Comparison of ENCODE assay signal across 8 cellular contexts in the genomic region with DNA sequence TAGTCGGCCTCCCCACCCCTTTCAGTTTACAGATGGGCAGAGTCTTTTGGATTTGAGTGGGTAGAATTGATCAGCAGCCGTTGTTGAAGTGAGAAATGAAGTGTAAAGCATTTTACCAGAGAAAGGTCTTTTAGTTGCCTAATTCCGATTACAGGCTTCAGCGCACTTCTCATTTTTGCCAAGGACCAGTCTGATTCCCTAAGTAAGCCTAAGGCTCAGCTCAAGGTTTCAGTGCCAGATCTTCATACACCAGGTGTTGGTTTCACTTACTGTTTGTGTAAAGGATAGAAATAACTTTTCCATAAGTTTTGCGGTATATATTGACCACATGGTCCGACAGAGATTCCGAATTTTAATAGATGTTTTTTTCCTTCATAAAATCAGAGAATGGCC.
DNase-seq lines count a peak whose midpoint lies in the region; ATAC-seq, FAIRE-seq and TF ChIP-seq lines count a peak whose summit lies in the region.
"Had no signal": no experiment of that assay in that cellular context is flagged by ENCODE, and none has a peak within 500 bp of the region (broad histone marks: within the 10 kb centered on the region; RNA-seq: fewer than 3 reads in every experiment).

No MANE protein-coding gene starts in this region.

- FAIRE-seq in HTR-8/SVneo (lab: Jason Lieb, UNC) = no peak

- H3K27me3 Mint-ChIP-seq in GM23338 (ENCODE audit: insufficient read depth, low read depth, poor library complexity) = peaks cover 21% of the 10 kb centered on the region

- peak overlapping the region; percentile 74; the same call in 1 of the 2 replicates for H3K9ac ChIP-seq in PC-3 (ENCODE audit: low read length)

- H3K9me2 ChIP-seq in GM23338 (ENCODE audit: insufficient read depth) (no peaks in the 10 kb centered on the region), PC-3 (replicated peaks; ENCODE audit: low read length) (no peaks in the 10 kb centered on the region)

- POLR2A ChIA-PET in PC-3 (lab: Charles Lee; ENCODE audit: unreplicated experiment) = interaction anchor here (0.7 kb wide), 1 partner anchor 952 kb away, joined by 6 read pairs; no protein-coding TSS in a partner anchor

- H2AFZ ChIP-seq in GM23338 (no peak overlapping the region), PC-3 (ENCODE audit: low read length) (peak overlapping the region; percentile 91)

- H3K4me2 ChIP-seq in GM23338 (peak overlapping the region; percentile 94), PC-3 (ENCODE audit: low read length) (peak overlapping the region; percentile 99)

- H3K4me3 Mint-ChIP-seq in GM23338 = peak overlapping the region; percentile 86

- peak overlapping the region; percentile 81 for H3K4me3 ChIP-seq in GM23338
- H3K4me3 ChIP-seq in PC-3 (ENCODE audit: low read length) = peak overlapping the region; percentile 79
- peak overlapping the region in 3 of 4 donors; percentile 9 to 82 (median 80) for H3K4me3 ChIP-seq in esophagus muscularis mucosa
- peak overlapping the region in 1 of 4 donors; percentile 87 for H3K4me3 ChIP-seq in sigmoid colon

- H3K4me1 ChIP-seq in GM23338 (ENCODE audit: insufficient read depth) (peaks cover 40% of the 10 kb centered on the region), PC-3 (ENCODE audit: insufficient read depth, low read length) (peaks cover 40% of the 10 kb centered on the region), esophagus muscularis mucosa (peaks cover 69 to 81% (median 74%) of the 10 kb centered on the region in 4 donors), sigmoid colon (peaks cover 0 to 81% (median 72%) of the 10 kb centered on the region in 4 donors)

- CTCF ChIA-PET in PC-3 (lab: Charles Lee) = no interaction called here

- peak; percentile 36 for DNase-seq in GM23338 (ENCODE audit: low spot score)
- no peak for DNase-seq in PC-3
- DNase-seq in esophagus muscularis mucosa (ENCODE audit: extremely low spot score) = no peak
- DNase-seq in sigmoid colon = no peak
- DNase-seq in HTR-8/SVneo (ENCODE audit: insufficient read length, low spot score) = no peak
- no peak for DNase-seq in activated effector memory CD4-positive, alpha-beta T cell treated with anti-CD3 and anti-CD28 coated beads, Interleukin-2, amount 50 U/mL, for 16 hours
- DNase-seq in NCI-H1436 treated with DMSO at 0.1 percent for 48 hours (lab: John Stamatoyannopoulos, UW) = no peak

- TF ChIP-seq CTCF in GM23338 (conservative IDR thresholded peaks at IDR 0.05; ENCODE audit: low read depth in 2 of 2) = no peak
- no peak for TF ChIP-seq CTCF in PC-3 (conservative IDR thresholded peaks at IDR 0.05; ENCODE audit: low read depth, low read length)
- TF ChIP-seq CTCF in esophagus muscularis mucosa (IDR thresholded peaks at IDR 0.05) = no peak
- TF ChIP-seq CTCF in sigmoid colon (IDR thresholded peaks at IDR 0.05) = no peak

- no peak overlapping the region for H3K27ac Mint-ChIP-seq in GM23338

- no TSS peak for BruUV-seq in PC-3 (replicated peaks; lab: Mats Ljungman, UMichigan)

- H3K27ac ChIP-seq in GM23338 (ENCODE audit: low read depth) (peak overlapping the region; percentile 98), PC-3 (ENCODE audit: low read length) (no peak overlapping the region), esophagus muscularis mucosa (replicated peaks in 1 of 4) (peak overlapping the region; percentile 93 to 97 (median 94)), sigmoid colon (peak overlapping the region; percentile 92 to 98 (median 96))

- H3K36me3 ChIP-seq in GM23338 (ENCODE audit: insufficient read depth) = peaks cover 6% of the 10 kb centered on the region
- no peaks in the 10 kb centered on the region for H3K36me3 ChIP-seq in PC-3 (ENCODE audit: low read depth, low read length)
- H3K36me3 ChIP-seq in esophagus muscularis mucosa = peaks cover 0 to 1% (median under 1%) of the 10 kb centered on the region in 4 donors
- H3K36me3 ChIP-seq in sigmoid colon = no peaks in the 10 kb centered on the region

- peaks cover 32% of the 10 kb centered on the region for H3K79me2 ChIP-seq in GM23338 (replicated peaks; ENCODE audit: insufficient read depth)
- H3K79me2 ChIP-seq in PC-3 (ENCODE audit: low read length) = peaks cover 35% of the 10 kb centered on the region

- 55% methylated on average over 7 of the region's 7 CpGs for WGBS in esophagus muscularis mucosa
- WGBS in sigmoid colon, 2 donors = 33 to 65% methylated on average over 7 of the region's 7 CpGs

- ATAC-seq in GM23338 (no peak), PC-3 (no peak)
- ATAC-seq: activated CD4-positive, CD25-positive, alpha-beta regulatory T cell treated with anti-CD3 and anti-CD28 coated beads, Interleukin-2, amount 50 U/mL, for 24 hours had no signal

- H3K27me3 ChIP-seq in GM23338 (ENCODE audit: insufficient read depth) = no peaks in the 10 kb centered on the region
- H3K27me3 ChIP-seq in PC-3 (ENCODE audit: low read length) = no peaks in the 10 kb centered on the region
- no peaks in the 10 kb centered on the region for H3K27me3 ChIP-seq in esophagus muscularis mucosa
- no peaks in the 10 kb centered on the region for H3K27me3 ChIP-seq in sigmoid colon

- peaks cover 31% of the 10 kb centered on the region for H3K9me3 Mint-ChIP-seq in GM23338

- H3K36me3 Mint-ChIP-seq in GM23338 (ENCODE audit: low read depth) = peaks cover 35% of the 10 kb centered on the region

- no peak for TF ChIP-seq POLR2A in esophagus muscularis mucosa (IDR thresholded peaks at IDR 0.05; ENCODE audit: low read depth)
- TF ChIP-seq POLR2A in sigmoid colon (IDR thresholded peaks at IDR 0.05) = no peak

- H3K9me3 ChIP-seq in PC-3 (ENCODE audit: low read length) (no peaks in the 10 kb centered on the region), esophagus muscularis mucosa (no peaks in the 10 kb centered on the region), sigmoid colon (no peaks in the 10 kb centered on the region)

- peaks cover 17% of the 10 kb centered on the region for H3F3A ChIP-seq in GM23338 (replicated peaks; ENCODE audit: low read depth)
- peaks cover 5% of the 10 kb centered on the region for H3F3A ChIP-seq in PC-3 (ENCODE audit: low read length, unreplicated experiment)

- intact Hi-C loops in PC-3 (cut with micrococcal nuclease) (no loop called here), esophagus muscularis mucosa (cut with DNase I) (no loop called here), sigmoid colon (cut with DNase I) (loop anchor here (5.0 kb wide), 4 partner anchors 125 to 300 kb away; no protein-coding TSS in a partner anchor)

- peaks cover 52% of the 10 kb centered on the region for H3K4me1 Mint-ChIP-seq in GM23338

- TF ChIP-seq EP300 in esophagus muscularis mucosa (IDR thresholded peaks at IDR 0.05) (no peak), sigmoid colon (IDR thresholded peaks at IDR 0.05) (no peak)

- H4K20me1 ChIP-seq in GM23338 (replicated peaks; ENCODE audit: insufficient read depth) (peaks cover 15% of the 10 kb centered on the region; the same call in 1 of the 2 replicates), PC-3 (ENCODE audit: low read length) (peaks cover 22% of the 10 kb centered on the region)

TF ChIP-seq in GM23338, 12 proteins besides CTCF, POLR2A, EP300 and RAD21 (continues in another document):
- TF ChIP-seq STAT1 (IDR thresholded peaks at IDR 0.05; ENCODE audit: unreplicated experiment) (no peak), JUNB (IDR thresholded peaks at IDR 0.05; ENCODE audit: unreplicated experiment) (no peak), NANOG (IDR thresholded peaks at IDR 0.05; ENCODE audit: borderline replicate concordance) (no peak), ZNF331 (CRISPR knock-in tag; IDR thresholded peaks at IDR 0.05; ENCODE audit: low read depth) (no peak)
